19 cellular contexts compared by ENCODE assay signal in the genomic region with DNA sequence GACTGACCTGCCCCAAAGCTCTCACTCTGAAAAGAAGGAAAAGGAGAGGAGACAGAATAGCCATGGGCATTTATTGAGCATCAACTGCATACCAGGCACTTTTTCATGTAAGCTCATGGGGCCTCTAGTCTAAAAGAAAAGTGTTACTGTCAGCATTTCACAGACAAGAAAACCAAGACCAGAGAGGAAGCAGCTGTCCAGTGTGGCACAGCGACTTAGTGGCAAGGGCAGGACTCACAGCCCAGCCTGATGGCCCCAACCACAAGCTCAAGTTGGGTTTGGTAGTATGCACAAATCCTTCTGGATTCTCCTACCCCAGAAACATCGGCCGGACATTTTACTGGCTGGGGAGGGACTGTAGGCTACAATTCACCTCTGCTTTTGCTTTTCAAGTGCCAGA. TPM values are rescaled to one million over a fixed set of nuclear protein-coding genes. Genes with fewer than 3 reads are reported as not detected.
"Had no signal": no experiment of that assay in that cellular context is flagged by ENCODE, and none has a peak within 500 bp of the region (broad histone marks: within the 10 kb centered on the region; RNA-seq: fewer than 3 reads in every experiment).

No MANE protein-coding gene starts in this region.

- DNase-seq: activated CD4-positive, alpha-beta T cell treated with anti-CD3 and anti-CD28 coated beads, Interleukin-2, amount 50 U/mL, for 48 hours; activated naive CD4-positive, alpha-beta T cell treated with anti-CD3 and anti-CD28 coated beads for 36 hours; activated naive CD8-positive, alpha-beta T cell treated with anti-CD3 and anti-CD28 coated beads, Interleukin-2, amount 50 U/mL, for 24 hours; activated T-cell treated with anti-CD3 and anti-CD28 coated beads, Interleukin-2, amount 50 U/mL, for 1 hour; aorta; effector CD8-positive, alpha-beta T cell; left lung; mesendoderm; nucleus accumbens; T-helper 1 cell; testis; WERI-Rb-1 had no signal

- H2AFZ ChIP-seq: hepatocyte had no signal

- H3K79me2 ChIP-seq: hepatocyte had no signal

- H3K9me3 ChIP-seq: left lung, prostate gland, testis had no signal

- H3K4me2 ChIP-seq: hepatocyte had no signal

- H3K9me3 Mint-ChIP-seq: activated naive CD4-positive, alpha-beta T cell treated with anti-CD3 and anti-CD28 coated beads for 36 hours; activated naive CD8-positive, alpha-beta T cell treated with anti-CD3 and anti-CD28 coated beads, Interleukin-2, amount 50 U/mL, for 24 hours; activated T-helper 2 cell treated with anti-CD3 and anti-CD28 coated beads, Interferon-gamma antibody, Interleukin-2, Interleukin-4, amounts not matched to agents 10 μg/mL and 5 μg/mL and 100 μg/mL, durations not matched to agents 14 hours and 24 hours and 36 hours; stimulated activated naive CD8-positive, alpha-beta T cell treated with anti-CD3 and anti-CD28 coated beads, Interleukin-15, Interleukin-2, amounts not matched to agents 100 ng/mL and 50 ng/mL, for 24 hours had no signal

- H3K27ac ChIP-seq: hepatocyte, left lung, prostate gland, testis, WERI-Rb-1 had no signal

- ATAC-seq: activated naive CD8-positive, alpha-beta T cell treated with anti-CD3 and anti-CD28 coated beads, Interleukin-2, amount 50 U/mL, for 24 hours; left lung; right cardiac atrium had no signal

- H3K27me3 ChIP-seq: testis had no signal

- H3K27ac Mint-ChIP-seq: activated naive CD4-positive, alpha-beta T cell treated with anti-CD3 and anti-CD28 coated beads for 36 hours; activated naive CD8-positive, alpha-beta T cell treated with anti-CD3 and anti-CD28 coated beads, Interleukin-2, amount 50 U/mL, for 24 hours; activated T-helper 2 cell treated with anti-CD3 and anti-CD28 coated beads, Interferon-gamma antibody, Interleukin-2, Interleukin-4, amounts not matched to agents 10 μg/mL and 5 μg/mL and 100 μg/mL, durations not matched to agents 14 hours and 24 hours and 36 hours; stimulated activated naive CD8-positive, alpha-beta T cell treated with anti-CD3 and anti-CD28 coated beads, Interleukin-15, Interleukin-2, amounts not matched to agents 100 ng/mL and 50 ng/mL, for 24 hours had no signal

- H3K4me3 Mint-ChIP-seq: activated naive CD4-positive, alpha-beta T cell treated with anti-CD3 and anti-CD28 coated beads for 36 hours; activated naive CD8-positive, alpha-beta T cell treated with anti-CD3 and anti-CD28 coated beads, Interleukin-2, amount 50 U/mL, for 24 hours; stimulated activated naive CD8-positive, alpha-beta T cell treated with anti-CD3 and anti-CD28 coated beads, Interleukin-15, Interleukin-2, amounts not matched to agents 100 ng/mL and 50 ng/mL, for 24 hours had no signal

- H3K36me3 ChIP-seq: left lung, prostate gland, WERI-Rb-1 had no signal

- H3K4me3 ChIP-seq: hepatocyte, left lung, prostate gland, testis had no signal

RNA-seq across cellular contexts. Expression of gene EFCC1, which starts 5.8 kb away (rescaled TPM):
- polyA plus RNA-seq: keratinocyte had no signal

RNA-seq across cellular contexts. Expression of gene CFAP92, which starts 13.0 kb away (rescaled TPM):
- total RNA-seq: activated T-helper 2 cell treated with anti-CD3 and anti-CD28 coated beads, Interferon-gamma antibody, Interleukin-2, Interleukin-4, amounts not matched to agents 10 μg/mL and 5 μg/mL and 100 μg/mL, durations not matched to agents 14 hours and 24 hours and 36 hours had no signal
- polyA plus RNA-seq: aorta had no signal

RNA-seq across cellular contexts. Expression of gene GP9, which starts 53.7 kb away (rescaled TPM):
- total RNA-seq: activated naive CD4-positive, alpha-beta T cell treated with anti-CD3 and anti-CD28 coated beads for 36 hours; activated T-helper 2 cell treated with anti-CD3 and anti-CD28 coated beads, Interferon-gamma antibody, Interleukin-2, Interleukin-4, amounts not matched to agents 10 μg/mL and 5 μg/mL and 100 μg/mL, durations not matched to agents 14 hours and 24 hours and 36 hours; aorta; hepatocyte; prostate gland; right cardiac atrium; urinary bladder had no signal
- polyA plus RNA-seq: aorta, hepatocyte, keratinocyte, right cardiac atrium, urinary bladder had no signal
